Comparison of ENCODE assay signal across 1 cellular context in the genomic region with DNA sequence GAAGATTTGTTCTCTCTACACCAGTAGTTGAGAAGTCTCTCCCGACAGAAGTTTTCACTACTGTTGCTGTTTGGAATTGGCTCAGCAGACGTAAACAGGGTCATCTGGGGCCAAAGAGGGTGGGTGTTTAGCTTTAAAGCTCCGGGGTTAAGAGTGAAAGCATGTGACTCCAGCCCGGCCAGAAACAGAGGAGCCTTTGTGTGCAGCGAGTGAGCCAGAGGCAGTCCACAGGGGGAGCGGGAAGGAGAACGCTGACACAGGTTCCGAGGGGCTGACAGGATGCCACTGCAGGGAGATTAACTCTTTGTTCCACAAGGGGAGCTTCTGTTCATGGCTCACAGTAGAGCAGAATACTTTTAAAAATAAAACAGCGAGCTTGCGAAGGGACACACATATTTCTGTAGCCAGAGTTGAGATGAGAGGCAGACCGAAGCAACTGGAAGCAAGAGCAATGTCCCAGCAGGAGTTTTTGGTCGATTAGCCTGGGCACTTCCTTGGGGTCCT.
A peak's percentile ranks its signal among the peaks of the same experiment; 100 is the strongest.
TF ChIP-seq lines count a peak whose summit lies in the region.

No MANE protein-coding gene starts in this region.

TF ChIP-seq in HepG2, 621 proteins besides CTCF, POLR2A, EP300 and RAD21 (continued from another document and continues in another):
- TF ChIP-seq ZNF276 (CRISPR knock-in tag; IDR thresholded peaks at IDR 0.05; ENCODE audit: low read depth) (no peak), MYNN (CRISPR knock-in tag; IDR thresholded peaks at IDR 0.05; ENCODE audit: low read depth) (no peak), HMG20A (CRISPR knock-in tag; IDR thresholded peaks at IDR 0.05; ENCODE audit: borderline replicate concordance) (peak; percentile 67; the same call in 1 of the 2 replicates), SMC3 (IDR thresholded peaks at IDR 0.05; ENCODE audit: low read length) (no peak; the same call in 1 of the 2 replicates), SNAPC2 (CRISPR knock-in tag; IDR thresholded peaks at IDR 0.05) (no peak), ZNF143 (CRISPR knock-in tag; IDR thresholded peaks at IDR 0.05) (no peak), ZNF547 (CRISPR knock-in tag; IDR thresholded peaks at IDR 0.05) (no peak), HDAC2 (CRISPR knock-in tag; IDR thresholded peaks at IDR 0.05) (peak; percentile 90), FOXP1 (IDR thresholded peaks at IDR 0.05) (peak; percentile 87), FOXP1 (CRISPR knock-in tag; IDR thresholded peaks at IDR 0.05) (peak; percentile 98), LRRFIP1 (CRISPR knock-in tag; conservative IDR thresholded peaks at IDR 0.05) (no peak), TP53 (CRISPR knock-in tag; conservative IDR thresholded peaks at IDR 0.05) (no peak), NR0B2 (CRISPR knock-in tag; IDR thresholded peaks at IDR 0.05) (no peak), NCOA1 (CRISPR knock-in tag; IDR thresholded peaks at IDR 0.05) (0 out of 2 replicates have a peak, but pooled peaks have one; percentile 9), HNF1A (IDR thresholded peaks at IDR 0.05; ENCODE audit: low read depth) (no peak), HNF1A (CRISPR knock-in tag; IDR thresholded peaks at IDR 0.05; ENCODE audit: borderline replicate concordance) (peak; percentile 71; the same call in 1 of the 2 replicates), ZBTB21 (CRISPR knock-in tag; IDR thresholded peaks at IDR 0.05) (no peak), TSC22D2 (CRISPR knock-in tag; IDR thresholded peaks at IDR 0.05; ENCODE audit: borderline replicate concordance) (no peak), SNAI1 (CRISPR knock-in tag; IDR thresholded peaks at IDR 0.05; ENCODE audit: borderline replicate concordance) (no peak), ZNF317 (CRISPR knock-in tag; IDR thresholded peaks at IDR 0.05) (peak; percentile 57), HMGXB4 (CRISPR knock-in tag; IDR thresholded peaks at IDR 0.05; ENCODE audit: borderline replicate concordance in 1 of 2, low read depth in 1 of 2) (peak; percentile 55 to 62; a peak in 2 of 4 replicates), ZNF557 (CRISPR knock-in tag; IDR thresholded peaks at IDR 0.05) (no peak), RARA (CRISPR knock-in tag; IDR thresholded peaks at IDR 0.05) (peak; percentile 97), PTBP1 (IDR thresholded peaks at IDR 0.05; ENCODE audit: low read depth, low read length, poor library complexity, severe bottlenecking) (no peak), HNRNPLL (IDR thresholded peaks at IDR 0.05; ENCODE audit: low read depth, low read length, poor library complexity, severe bottlenecking) (no peak), CBFB (CRISPR knock-in tag; IDR thresholded peaks at IDR 0.05) (no peak), RNF2 (conservative IDR thresholded peaks at IDR 0.05; ENCODE audit: low read depth) (no peak), ZNF772 (CRISPR knock-in tag; IDR thresholded peaks at IDR 0.05) (peak; percentile 63), ZMYM2 (CRISPR knock-in tag; IDR thresholded peaks at IDR 0.05) (no peak)
- TF ChIP-seq, protein P1, sequence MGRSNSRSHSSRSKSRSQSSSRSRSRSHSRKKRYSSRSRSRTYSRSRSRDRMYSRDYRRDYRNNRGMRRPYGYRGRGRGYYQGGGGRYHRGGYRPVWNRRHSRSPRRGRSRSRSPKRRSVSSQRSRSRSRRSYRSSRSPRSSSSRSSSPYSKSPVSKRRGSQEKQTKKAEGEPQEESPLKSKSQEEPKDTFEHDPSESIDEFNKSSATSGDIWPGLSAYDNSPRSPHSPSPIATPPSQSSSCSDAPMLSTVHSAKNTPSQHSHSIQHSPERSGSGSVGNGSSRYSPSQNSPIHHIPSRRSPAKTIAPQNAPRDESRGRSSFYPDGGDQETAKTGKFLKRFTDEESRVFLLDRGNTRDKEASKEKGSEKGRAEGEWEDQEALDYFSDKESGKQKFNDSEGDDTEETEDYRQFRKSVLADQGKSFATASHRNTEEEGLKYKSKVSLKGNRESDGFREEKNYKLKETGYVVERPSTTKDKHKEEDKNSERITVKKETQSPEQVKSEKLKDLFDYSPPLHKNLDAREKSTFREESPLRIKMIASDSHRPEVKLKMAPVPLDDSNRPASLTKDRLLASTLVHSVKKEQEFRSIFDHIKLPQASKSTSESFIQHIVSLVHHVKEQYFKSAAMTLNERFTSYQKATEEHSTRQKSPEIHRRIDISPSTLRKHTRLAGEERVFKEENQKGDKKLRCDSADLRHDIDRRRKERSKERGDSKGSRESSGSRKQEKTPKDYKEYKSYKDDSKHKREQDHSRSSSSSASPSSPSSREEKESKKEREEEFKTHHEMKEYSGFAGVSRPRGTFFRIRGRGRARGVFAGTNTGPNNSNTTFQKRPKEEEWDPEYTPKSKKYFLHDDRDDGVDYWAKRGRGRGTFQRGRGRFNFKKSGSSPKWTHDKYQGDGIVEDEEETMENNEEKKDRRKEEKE (IDR thresholded peaks at IDR 0.05): no peak
- TF ChIP-seq, protein P2, sequence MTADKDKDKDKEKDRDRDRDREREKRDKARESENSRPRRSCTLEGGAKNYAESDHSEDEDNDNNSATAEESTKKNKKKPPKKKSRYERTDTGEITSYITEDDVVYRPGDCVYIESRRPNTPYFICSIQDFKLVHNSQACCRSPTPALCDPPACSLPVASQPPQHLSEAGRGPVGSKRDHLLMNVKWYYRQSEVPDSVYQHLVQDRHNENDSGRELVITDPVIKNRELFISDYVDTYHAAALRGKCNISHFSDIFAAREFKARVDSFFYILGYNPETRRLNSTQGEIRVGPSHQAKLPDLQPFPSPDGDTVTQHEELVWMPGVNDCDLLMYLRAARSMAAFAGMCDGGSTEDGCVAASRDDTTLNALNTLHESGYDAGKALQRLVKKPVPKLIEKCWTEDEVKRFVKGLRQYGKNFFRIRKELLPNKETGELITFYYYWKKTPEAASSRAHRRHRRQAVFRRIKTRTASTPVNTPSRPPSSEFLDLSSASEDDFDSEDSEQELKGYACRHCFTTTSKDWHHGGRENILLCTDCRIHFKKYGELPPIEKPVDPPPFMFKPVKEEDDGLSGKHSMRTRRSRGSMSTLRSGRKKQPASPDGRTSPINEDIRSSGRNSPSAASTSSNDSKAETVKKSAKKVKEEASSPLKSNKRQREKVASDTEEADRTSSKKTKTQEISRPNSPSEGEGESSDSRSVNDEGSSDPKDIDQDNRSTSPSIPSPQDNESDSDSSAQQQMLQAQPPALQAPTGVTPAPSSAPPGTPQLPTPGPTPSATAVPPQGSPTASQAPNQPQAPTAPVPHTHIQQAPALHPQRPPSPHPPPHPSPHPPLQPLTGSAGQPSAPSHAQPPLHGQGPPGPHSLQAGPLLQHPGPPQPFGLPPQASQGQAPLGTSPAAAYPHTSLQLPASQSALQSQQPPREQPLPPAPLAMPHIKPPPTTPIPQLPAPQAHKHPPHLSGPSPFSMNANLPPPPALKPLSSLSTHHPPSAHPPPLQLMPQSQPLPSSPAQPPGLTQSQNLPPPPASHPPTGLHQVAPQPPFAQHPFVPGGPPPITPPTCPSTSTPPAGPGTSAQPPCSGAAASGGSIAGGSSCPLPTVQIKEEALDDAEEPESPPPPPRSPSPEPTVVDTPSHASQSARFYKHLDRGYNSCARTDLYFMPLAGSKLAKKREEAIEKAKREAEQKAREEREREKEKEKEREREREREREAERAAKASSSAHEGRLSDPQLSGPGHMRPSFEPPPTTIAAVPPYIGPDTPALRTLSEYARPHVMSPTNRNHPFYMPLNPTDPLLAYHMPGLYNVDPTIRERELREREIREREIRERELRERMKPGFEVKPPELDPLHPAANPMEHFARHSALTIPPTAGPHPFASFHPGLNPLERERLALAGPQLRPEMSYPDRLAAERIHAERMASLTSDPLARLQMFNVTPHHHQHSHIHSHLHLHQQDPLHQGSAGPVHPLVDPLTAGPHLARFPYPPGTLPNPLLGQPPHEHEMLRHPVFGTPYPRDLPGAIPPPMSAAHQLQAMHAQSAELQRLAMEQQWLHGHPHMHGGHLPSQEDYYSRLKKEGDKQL (CRISPR knock-in tag; IDR thresholded peaks at IDR 0.05; ENCODE audit: low read depth): 0 out of 2 replicates have a peak, but pooled peaks have one; percentile 22
- TF ChIP-seq, protein P3, sequence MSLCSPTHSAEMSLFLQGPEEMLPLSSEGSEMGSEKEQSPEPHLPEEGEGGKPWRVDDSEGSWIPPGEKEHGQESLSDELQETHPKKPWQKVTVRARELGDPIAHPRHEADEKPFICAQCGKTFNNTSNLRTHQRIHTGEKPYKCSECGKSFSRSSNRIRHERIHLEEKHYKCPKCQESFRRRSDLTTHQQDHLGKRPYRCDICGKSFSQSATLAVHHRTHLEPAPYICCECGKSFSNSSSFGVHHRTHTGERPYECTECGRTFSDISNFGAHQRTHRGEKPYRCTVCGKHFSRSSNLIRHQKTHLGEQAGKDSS (CRISPR knock-in tag; IDR thresholded peaks at IDR 0.05; ENCODE audit: borderline replicate concordance, low read depth): peak; percentile 77; the same call in 1 of the 2 replicates
- TF ChIP-seq, protein P4, sequence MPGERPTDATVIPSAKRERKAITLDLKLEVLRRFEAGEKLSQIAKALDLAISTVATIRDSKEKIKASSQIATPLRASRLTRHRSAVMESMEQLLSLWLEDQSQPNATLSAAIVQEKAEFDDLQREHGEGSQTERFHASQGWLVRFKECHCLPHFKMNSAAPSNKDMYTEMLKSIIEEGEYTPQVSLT (CRISPR knock-in tag; IDR thresholded peaks at IDR 0.05; ENCODE audit: borderline replicate concordance, low read depth): no peak
